22 cellular contexts compared by ENCODE assay signal in genomic region chr18:1848716-1849115, GRCh38.
"Had no signal": no experiment of that assay in that cellular context is flagged by ENCODE, and none has a peak within 500 bp of the region (broad histone marks: within the 10 kb centered on the region; RNA-seq: fewer than 3 reads in every experiment).

No MANE protein-coding gene starts in this region.

- ATAC-seq: activated CD8-positive, alpha-beta T cell treated with anti-CD3 and anti-CD28 coated beads, Interleukin-2, amount 10 ng/mL, durations not matched to agents 7 days and 5 days; activated naive CD4-positive, alpha-beta T cell treated with anti-CD3 and anti-CD28 coated beads, Interleukin-2, amount 50 U/mL, for 72 hours; gastroesophageal sphincter; heart right ventricle; left colon had no signal

- H3K4me3 ChIP-seq: gastroesophageal sphincter, heart right ventricle, neural progenitor cell, ovary, sigmoid colon, spleen, suprapubic skin had no signal

- DNase-seq: activated B cell treated with CpG ODN at 0.5 μM for 24 hours; activated CD4-positive, alpha-beta T cell treated with anti-CD3 and anti-CD28 coated beads for 48 hours; activated CD8-positive, alpha-beta memory T cell treated with anti-CD3 and anti-CD28 coated beads, Interleukin-2, amount 50 U/mL, for 4 hours; activated CD8-positive, alpha-beta T cell treated with anti-CD3 and anti-CD28 coated beads, Interleukin-2, amount 10 ng/mL, durations not matched to agents 7 days and 5 days; activated gamma-delta T cell; activated T-cell treated with anti-CD3 and anti-CD28 coated beads, Interleukin-2, amount 50 U/mL, for 48 hours; amniotic stem cell; brain microvascular endothelial cell; cerebellar nuclear complex; effector memory CD4-positive, alpha-beta T cell; erythroblast; heart right ventricle; left colon; ovary; sigmoid colon; spleen; T-helper 2 cell; trophoblast cell had no signal
